8 cellular contexts compared by ENCODE assay signal in genomic region chr16:9061358-9061813, GRCh38. TPM values are rescaled to one million over a fixed set of nuclear protein-coding genes. Genes with fewer than 3 reads are reported as not detected.
DNase-seq lines count a peak whose midpoint lies in the region; ATAC-seq and TF ChIP-seq lines count a peak whose summit lies in the region.

No MANE protein-coding gene starts in this region.

- no peak for TF ChIP-seq EP300 in transverse colon (IDR thresholded peaks at IDR 0.05; ENCODE audit: low read depth)

- H3K4me1 ChIP-seq in transverse colon = peaks cover 0 to 15% (median 1%) of the 10 kb centered on the region in 4 donors

- H3K27ac Mint-ChIP-seq in activated T-cell treated with anti-CD3 and anti-CD28 coated beads, Interleukin-2, amount 50 U/mL, for 24 hours = peak overlapping the region; percentile 0
- no peak overlapping the region for H3K27ac Mint-ChIP-seq in mesothelial cell of epicardium

- WGBS in transverse colon (ENCODE audit: low coverage in 1 of 2), 2 donors = 32 to 34% methylated on average over 4 of the region's 4 CpGs

- peak overlapping the region in 2 of 4 donors; percentile 13 to 29 for H3K27ac ChIP-seq in transverse colon

- no peaks in the 10 kb centered on the region for H3K27me3 Mint-ChIP-seq in activated T-cell treated with anti-CD3 and anti-CD28 coated beads, Interleukin-2, amount 50 U/mL, for 24 hours
- no peaks in the 10 kb centered on the region for H3K27me3 Mint-ChIP-seq in mesothelial cell of epicardium (ENCODE audit: low read depth)

- H3K9me3 ChIP-seq in transverse colon = no peaks in the 10 kb centered on the region

- intact Hi-C loops in transverse colon (cut with DNase I; ENCODE audit: low total_unique reads) = no loop called here

- no peak overlapping the region for H3K4me3 ChIP-seq in fibroblast of villous mesenchyme (ENCODE audit: low read depth, low read length)
- H3K4me3 ChIP-seq in transverse colon = no peak overlapping the region

- H3K4me1 Mint-ChIP-seq in activated T-cell treated with anti-CD3 and anti-CD28 coated beads, Interleukin-2, amount 50 U/mL, for 24 hours (ENCODE audit: low read depth) = peaks cover 17% of the 10 kb centered on the region
- no peaks in the 10 kb centered on the region for H3K4me1 Mint-ChIP-seq in mesothelial cell of epicardium

- DNase-seq in activated T-cell treated with anti-CD3 and anti-CD28 coated beads, Interleukin-2, amount 50 U/mL, for 24 hours = no peak
- no peak for DNase-seq in activated T-cell treated with anti-CD3 and anti-CD28 coated beads for 4 hours
- peak; percentile 34 for DNase-seq in NCI-H2029 treated with DMSO at 0.1 percent for 48 hours (lab: John Stamatoyannopoulos, UW)
- peak; percentile 93 for DNase-seq in fibroblast of villous mesenchyme (ENCODE audit: low read depth)
- peak; percentile 15 for DNase-seq in transverse colon
- DNase-seq in DMS114 treated with DMSO at 0.1 percent for 48 hours (lab: John Stamatoyannopoulos, UW; ENCODE audit: unreplicated experiment) = no peak
- no peak for DNase-seq in mesothelial cell of epicardium (ENCODE audit: low spot score in 2 of 2, unreplicated experiment in 2 of 2)

- in situ Hi-C loops in transverse colon (cut with MboI; ENCODE audit: low pct_ligation_motif_present in 1 of 4, low pct_unique_long_range_greater_than_20kb in 1 of 4, low sequenced_read_pairs in 3 of 4) = no loop called here

- H3K9me3 Mint-ChIP-seq in activated T-cell treated with anti-CD3 and anti-CD28 coated beads, Interleukin-2, amount 50 U/mL, for 24 hours = no peaks in the 10 kb centered on the region
- H3K9me3 Mint-ChIP-seq in mesothelial cell of epicardium = no peaks in the 10 kb centered on the region

- H3K4me3 Mint-ChIP-seq in activated T-cell treated with anti-CD3 and anti-CD28 coated beads, Interleukin-2, amount 50 U/mL, for 24 hours = no peak overlapping the region
- H3K4me3 Mint-ChIP-seq in mesothelial cell of epicardium = no peak overlapping the region

- no peaks in the 10 kb centered on the region for H3K27me3 ChIP-seq in transverse colon

- TF ChIP-seq POLR2A in transverse colon (IDR thresholded peaks at IDR 0.05) = no peak

- H3K36me3 ChIP-seq in transverse colon = no peaks in the 10 kb centered on the region

- H3K36me3 Mint-ChIP-seq in activated T-cell treated with anti-CD3 and anti-CD28 coated beads, Interleukin-2, amount 50 U/mL, for 24 hours (ENCODE audit: low read depth) = no peaks in the 10 kb centered on the region
- no peaks in the 10 kb centered on the region for H3K36me3 Mint-ChIP-seq in mesothelial cell of epicardium

- no peak for ATAC-seq in GM19328 (IDR thresholded peaks at IDR 0.05; ENCODE audit: unreplicated experiment)

- TF ChIP-seq CTCF in fibroblast of villous mesenchyme (IDR thresholded peaks at IDR 0.05; ENCODE audit: insufficient read depth, low read depth, low read length) (no peak), transverse colon (IDR thresholded peaks at IDR 0.05) (no peak), mesothelial cell of epicardium (IDR thresholded peaks at IDR 0.05; ENCODE audit: unreplicated experiment) (no peak)

RNA-seq across cellular contexts. Expression of gene HAPSTR1, which starts 30.1 kb away (rescaled TPM):
- 86.8 and 87.0 TPM in 2 replicates for total RNA-seq in fibroblast of villous mesenchyme
- 10 to 100 TPM; 41.4 to 68.5 (median 58.4) TPM for total RNA-seq in transverse colon
- total RNA-seq in mesothelial cell of epicardium = 76.7 to 80.6 TPM (median 78.9 TPM) in 3 replicates

Comparison
In these comparisons a context has a peak if more than half of its experiments do, and no peak if none do; other contexts are left out.
1. DNase-seq: peak in NCI-H2029 treated with DMSO at 0.1 percent for 48 hours (single experiment), fibroblast of villous mesenchyme (single experiment) and transverse colon (single experiment); none in activated T-cell treated with anti-CD3 and anti-CD28 coated beads, Interleukin-2, amount 50 U/mL, for 24 hours (single experiment), activated T-cell treated with anti-CD3 and anti-CD28 coated beads for 4 hours (single experiment), DMS114 treated with DMSO at 0.1 percent for 48 hours (single experiment) and mesothelial cell of epicardium (0 of 2).